8 cellular contexts compared by ENCODE assay signal in the genomic region with DNA sequence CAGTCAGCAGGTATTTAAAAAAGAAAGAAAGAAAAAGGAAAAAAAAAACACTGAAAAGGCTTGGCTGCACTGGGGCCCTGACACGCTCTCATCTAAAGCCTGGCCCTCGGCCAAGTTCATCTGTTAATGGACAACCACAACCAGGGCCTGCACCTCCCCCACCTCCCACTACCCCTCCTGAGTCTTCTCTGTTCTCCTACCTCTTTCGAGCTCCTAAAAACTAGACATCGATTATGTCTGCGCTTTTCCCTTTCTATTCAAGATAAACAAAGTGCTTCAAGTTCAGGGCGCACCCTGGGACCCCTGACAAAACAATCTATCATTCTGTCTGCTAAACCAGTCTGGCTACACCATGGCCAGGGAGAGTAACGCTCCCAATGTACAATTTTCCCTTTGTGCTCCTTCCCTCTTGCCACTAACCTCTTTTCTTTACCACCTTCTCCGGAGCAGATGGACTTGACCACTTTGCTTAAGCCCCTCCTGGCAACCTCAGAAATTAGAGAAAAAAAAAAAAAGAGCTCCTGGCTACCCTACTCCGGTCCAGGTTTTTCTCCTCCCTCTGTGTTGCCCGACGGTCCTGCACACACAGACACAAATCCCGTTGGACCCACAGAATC. TPM values are rescaled to one million over a fixed set of nuclear protein-coding genes. Genes with fewer than 3 reads are reported as not detected.
DNase-seq lines count a peak whose midpoint lies in the region; ATAC-seq, FAIRE-seq and TF ChIP-seq lines count a peak whose summit lies in the region.

No MANE protein-coding gene starts in this region.

- H3K9me3 ChIP-seq in Caco-2 (no peaks in the 10 kb centered on the region), kidney (ENCODE audit: control insufficient read depth in 1 of 2, low read length in 2 of 2) (no peaks in the 10 kb centered on the region)
- H3K9me3 ChIP-seq in CD8-positive, alpha-beta T cell (ENCODE audit: low read length) = no peaks in the 10 kb centered on the region

- DNase-seq in Caco-2 (peak; percentile 52 to 62), KG1 (lab: John Stamatoyannopoulos, UW) (peak; percentile 22), SHP77 (lab: John Stamatoyannopoulos, UW) (peak; percentile 68 to 78), kidney (peak; percentile 88), endothelial cell (ENCODE audit: low spot score) (no peak), activated gamma-delta T cell (lab: John Stamatoyannopoulos, UW) (no peak)
- DNase-seq in CD8-positive, alpha-beta T cell = no peak

- no peak overlapping the region for H3K4me3 ChIP-seq in Caco-2 (ENCODE audit: low read depth, low read length)
- H3K4me3 ChIP-seq in kidney (ENCODE audit: low read length in 2 of 2) = peak overlapping the region in 1 of 2 donors; percentile 40
- no peak overlapping the region for H3K4me3 ChIP-seq in CD8-positive, alpha-beta T cell (ENCODE audit: low read depth, low read length)

- TF ChIP-seq CTCF in Caco-2 (IDR thresholded peaks at IDR 0.05; ENCODE audit: insufficient read depth in 1 of 2, low read depth in 1 of 2, low read length in 1 of 2, severe bottlenecking in 1 of 2, unreplicated experiment in 1 of 2) = no peak
- TF ChIP-seq CTCF in kidney (IDR thresholded peaks at IDR 0.05; ENCODE audit: borderline replicate concordance, extremely low read depth, insufficient read depth) = no peak
- no peak for TF ChIP-seq CTCF in CD8-positive, alpha-beta T cell (IDR thresholded peaks at IDR 0.05)
- TF ChIP-seq CTCF in endothelial cell (IDR thresholded peaks at IDR 0.05; ENCODE audit: unreplicated experiment) = no peak

- no peak overlapping the region for H3K27ac Mint-ChIP-seq in Caco-2 (ENCODE audit: unreplicated experiment)
- H3K27ac Mint-ChIP-seq in CD8-positive, alpha-beta T cell = no peak overlapping the region
- H3K27ac Mint-ChIP-seq in endothelial cell (ENCODE audit: unreplicated experiment) = no peak overlapping the region

- no peak for FAIRE-seq in kidney (lab: Jason Lieb, UNC)

- no TSS peak for BruUV-seq in Caco-2 (replicated peaks; lab: Mats Ljungman, UMichigan)

- intact Hi-C loops in Caco-2 (cut with micrococcal nuclease; ENCODE audit: unreplicated experiment) (loop anchor here (2.0 kb wide), 1 partner anchor 16 kb away; no protein-coding TSS in a partner anchor), kidney (cut with DNase I) (no loop called here)
- intact Hi-C loops in CD8-positive, alpha-beta T cell (cut with DNase I, micrococcal nuclease) = no loop called here

- H3K9ac ChIP-seq in kidney (ENCODE audit: low read length in 2 of 2) = peak overlapping the region in 1 of 2 donors; percentile 27

- H3K4me1 Mint-ChIP-seq in Caco-2 (ENCODE audit: low read depth, unreplicated experiment) (peaks cover 40% of the 10 kb centered on the region), endothelial cell (ENCODE audit: unreplicated experiment) (peaks cover 46% of the 10 kb centered on the region)
- peaks cover 9% of the 10 kb centered on the region for H3K4me1 Mint-ChIP-seq in CD8-positive, alpha-beta T cell (ENCODE audit: low read depth)

- peak overlapping the region in 1 of 2 donors; percentile 69 for H3K27ac ChIP-seq in kidney (ENCODE audit: low read depth in 2 of 2, low read length in 2 of 2)
- no peak overlapping the region for H3K27ac ChIP-seq in CD8-positive, alpha-beta T cell (ENCODE audit: low read depth, low read length)

- no peaks in the 10 kb centered on the region for H3K27me3 ChIP-seq in Caco-2 (replicated peaks; ENCODE audit: control insufficient read depth, insufficient read depth, low read length)
- peaks cover 3% of the 10 kb centered on the region for H3K27me3 ChIP-seq in CD8-positive, alpha-beta T cell (ENCODE audit: insufficient read depth, low read length)

- CTCF ChIA-PET in Caco-2 (lab: Charles Lee) = interaction anchor here (0.6 to 1.1 kb wide), 2 partner anchors 25 to 34 kb away, joined by 3 read pairs; no protein-coding TSS in a partner anchor
- CTCF ChIA-PET in CD8-positive, alpha-beta T cell (lab: Charles Lee) = interaction anchor here (0.6 kb wide), 1 partner anchor 162 kb away, joined by 3 read pairs; no protein-coding TSS in a partner anchor

- POLR2A ChIA-PET in Caco-2 (lab: Charles Lee) = no interaction called here
- POLR2A ChIA-PET in CD8-positive, alpha-beta T cell (lab: Charles Lee) = interaction anchor here (0.7 kb wide), 1 partner anchor 9 kb away, joined by 4 read pairs; no protein-coding TSS in a partner anchor

- H3K27me3 Mint-ChIP-seq in Caco-2 (ENCODE audit: insufficient read depth, unreplicated experiment) (no peaks in the 10 kb centered on the region), endothelial cell (ENCODE audit: unreplicated experiment) (peaks cover 6% of the 10 kb centered on the region)
- peaks cover 27% of the 10 kb centered on the region for H3K27me3 Mint-ChIP-seq in CD8-positive, alpha-beta T cell (ENCODE audit: low read depth)

- peak; percentile 45 for ATAC-seq in GM21576 (IDR thresholded peaks at IDR 0.05; ENCODE audit: unreplicated experiment)
- no peak for ATAC-seq in CD8-positive, alpha-beta T cell

- H3K4me1 ChIP-seq in Caco-2 (peaks cover 9% of the 10 kb centered on the region), kidney (ENCODE audit: control insufficient read depth in 1 of 2, insufficient read depth in 1 of 2, low read depth in 1 of 2, low read length in 2 of 2) (peaks cover 5 to 7% of the 10 kb centered on the region in 2 donors)
- H3K4me1 ChIP-seq in CD8-positive, alpha-beta T cell (ENCODE audit: insufficient read depth, low read length) = no peaks in the 10 kb centered on the region

- H3K4me3 Mint-ChIP-seq in Caco-2 (ENCODE audit: unreplicated experiment) = peak overlapping the region; percentile 45
- H3K4me3 Mint-ChIP-seq in CD8-positive, alpha-beta T cell = no peak overlapping the region
- no peak overlapping the region for H3K4me3 Mint-ChIP-seq in endothelial cell (ENCODE audit: unreplicated experiment)

- H3K36me3 ChIP-seq in Caco-2 (ENCODE audit: control insufficient read depth, insufficient read depth, low read length) = no peaks in the 10 kb centered on the region
- H3K36me3 ChIP-seq in kidney (ENCODE audit: control insufficient read depth in 1 of 2, insufficient read depth in 2 of 2, low read length in 2 of 2) = no peaks in the 10 kb centered on the region
- no peaks in the 10 kb centered on the region for H3K36me3 ChIP-seq in CD8-positive, alpha-beta T cell (ENCODE audit: insufficient read depth, low read length)

- H3K9me3 Mint-ChIP-seq in Caco-2 (ENCODE audit: unreplicated experiment) (no peaks in the 10 kb centered on the region), endothelial cell (ENCODE audit: unreplicated experiment) (no peaks in the 10 kb centered on the region)
- H3K9me3 Mint-ChIP-seq in CD8-positive, alpha-beta T cell = no peaks in the 10 kb centered on the region

- H3K36me3 Mint-ChIP-seq in Caco-2 (ENCODE audit: insufficient read depth, unreplicated experiment) = no peaks in the 10 kb centered on the region
- no peaks in the 10 kb centered on the region for H3K36me3 Mint-ChIP-seq in CD8-positive, alpha-beta T cell
- H3K36me3 Mint-ChIP-seq in endothelial cell (ENCODE audit: low read depth, unreplicated experiment) = no peaks in the 10 kb centered on the region

RNA-seq across cellular contexts. Expression of a gene that starts 22.7 kb away (rescaled TPM):
- total RNA-seq in Caco-2 (2022) = 0.21 and 0.29 TPM in 2 replicates
- 8.7 TPM for total RNA-seq in kidney
- 1.4 TPM for polyA plus RNA-seq in kidney (ENCODE audit: insufficient read depth, low read depth, low replicate concordance)
- total RNA-seq in CD8-positive, alpha-beta T cell = 1 to 10 TPM; 2.0 to 2.6 TPM
- total RNA-seq in endothelial cell (ENCODE audit: unreplicated experiment) = 9.6 TPM

Comparison
In these comparisons a context has a peak if more than half of its experiments do, and no peak if none do; other contexts are left out.
1. DNase-seq: peak in Caco-2 (2 of 2), KG1 (single experiment), SHP77 (2 of 2) and kidney (single experiment); none in CD8-positive, alpha-beta T cell (0 of 7), endothelial cell (single experiment) and activated gamma-delta T cell (single experiment).